Comparison of ENCODE assay signal across 17 cellular contexts in the genomic region with DNA sequence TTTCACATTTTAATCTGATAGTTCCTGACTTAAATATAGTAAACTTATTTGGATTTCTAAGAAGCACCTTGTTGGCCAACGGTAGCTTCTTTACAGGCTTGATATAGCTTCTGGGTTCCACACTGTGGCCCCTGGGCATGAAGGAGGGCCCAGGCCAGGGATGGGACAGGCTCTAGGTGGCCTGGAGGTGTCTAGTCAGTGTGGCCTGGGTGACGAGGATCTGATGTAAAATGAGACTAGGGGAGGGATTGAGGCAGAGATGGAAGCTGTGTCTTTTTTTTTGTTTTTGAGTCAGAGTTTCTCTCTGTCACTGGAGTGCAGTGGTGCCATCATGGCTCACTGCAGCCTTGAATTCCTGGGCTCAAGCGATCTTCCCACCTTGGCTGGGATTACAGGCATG.
DNase-seq lines count a peak whose midpoint lies in the region; ATAC-seq, FAIRE-seq and TF ChIP-seq lines count a peak whose summit lies in the region.
"Had no signal": no experiment of that assay in that cellular context is flagged by ENCODE, and none has a peak within 500 bp of the region (broad histone marks: within the 10 kb centered on the region; RNA-seq: fewer than 3 reads in every experiment).

No MANE protein-coding gene starts in this region.

- RAD21 ChIA-PET in GM12878 (lab: Charles Lee; ENCODE audit: unreplicated experiment): no interaction called here

- no peaks in the 10 kb centered on the region; a peak in 1 of 4 replicates for H3K36me3 ChIP-seq in GM12878 (ENCODE audit: control insufficient read depth in 2 of 2, insufficient read depth in 2 of 2, low read length in 1 of 2)
- no peaks in the 10 kb centered on the region for H3K36me3 ChIP-seq in sigmoid colon
- H3K36me3 ChIP-seq in adrenal gland (replicated peaks in 1 of 2): no peaks in the 10 kb centered on the region
- H3K36me3 ChIP-seq: BE2C had no signal

- H3K4me1 ChIP-seq in GM12878 (ENCODE audit: control insufficient read depth, insufficient read depth, low read length) (peaks cover 30% of the 10 kb centered on the region), sigmoid colon (no peaks in the 10 kb centered on the region), adrenal gland (replicated peaks in 1 of 2) (no peaks in the 10 kb centered on the region)
- H3K4me1 ChIP-seq: BE2C had no signal

- H3K4me3 Mint-ChIP-seq in activated T-cell treated with anti-CD3 and anti-CD28 coated beads, Interleukin-2, amount 50 U/mL, for 72 hours: no peak overlapping the region
- H3K4me3 Mint-ChIP-seq in activated T-cell treated with anti-CD3 and anti-CD28 coated beads, Interleukin-2, amount 50 U/mL, for 4 hours: no peak overlapping the region
- H3K4me3 Mint-ChIP-seq: CD4-positive, alpha-beta memory T cell; H9 had no signal

- BruUV-seq in GM12878 (replicated peaks; lab: Mats Ljungman, UMichigan): no TSS peak

- no peak overlapping the region for H2AFZ ChIP-seq in GM12878 (ENCODE audit: control insufficient read depth, low read depth, low read length)

- H3K27me3 ChIP-seq in GM12878 (replicated peaks in 1 of 2; ENCODE audit: control insufficient read depth in 2 of 2, insufficient read depth in 2 of 2, low read length in 1 of 2): no peaks in the 10 kb centered on the region
- H3K27me3 ChIP-seq in sigmoid colon: no peaks in the 10 kb centered on the region
- peaks cover 3% of the 10 kb centered on the region for H3K27me3 ChIP-seq in adrenal gland
- H3K27me3 ChIP-seq: BE2C had no signal

- 13% methylated on average over 3 of the region's 3 CpGs for WGBS in GM12878 (ENCODE audit: insufficient coverage, insufficient replicate concordance, low lambda C conversion rate, missing lambda C conversion rate)
- 82 to 88% methylated on average over 3 of the region's 3 CpGs for WGBS in sigmoid colon, 2 donors
- 67 to 86% (median 82%) methylated on average over 3 of the region's 3 CpGs for WGBS in adrenal gland, 4 donors

- no peak overlapping the region for H3K9ac ChIP-seq in GM12878 (ENCODE audit: control insufficient read depth, insufficient read depth, low read length)

- TF ChIP-seq CTCF in GM12878 (IDR thresholded peaks at IDR 0.05 in 2 of 3, conservative IDR thresholded peaks at IDR 0.05 in 1 of 3; ENCODE audit: control insufficient read depth in 2 of 3, extremely low read depth in 1 of 3, insufficient read depth in 1 of 3, low read depth in 3 of 3, low read length in 3 of 3): no peak
- TF ChIP-seq CTCF in sigmoid colon (IDR thresholded peaks at IDR 0.05): no peak
- TF ChIP-seq CTCF in adrenal gland (IDR thresholded peaks at IDR 0.05): no peak

- intact Hi-C loops in GM12878 (cut with micrococcal nuclease; ENCODE audit: unreplicated experiment): no loop called here
- intact Hi-C loops in sigmoid colon (cut with DNase I): no loop called here
- intact Hi-C loops in adrenal gland (cut with DNase I): no loop called here

- H3K9me3 Mint-ChIP-seq in activated T-cell treated with anti-CD3 and anti-CD28 coated beads, Interleukin-2, amount 50 U/mL, for 72 hours: no peaks in the 10 kb centered on the region
- no peaks in the 10 kb centered on the region for H3K9me3 Mint-ChIP-seq in activated T-cell treated with anti-CD3 and anti-CD28 coated beads, Interleukin-2, amount 50 U/mL, for 4 hours
- H3K9me3 Mint-ChIP-seq: CD4-positive, alpha-beta memory T cell; H9 had no signal

- H3K79me2 ChIP-seq in GM12878 (ENCODE audit: control insufficient read depth, insufficient read depth, low read length): peaks cover 9% of the 10 kb centered on the region

- no peak for TF ChIP-seq RAD21 in GM12878 (IDR thresholded peaks at IDR 0.05; ENCODE audit: insufficient read depth, low read depth, low read length)

- ATAC-seq in activated T-cell treated with anti-CD3 and anti-CD28 coated beads, Interleukin-2, amount 50 U/mL, for 72 hours (replicated peaks in 1 of 2): peak; percentile 51 to 86
- no peak for ATAC-seq in activated T-cell treated with anti-CD3 and anti-CD28 coated beads, Interleukin-2, amount 50 U/mL, for 4 hours
- peak; percentile 52 for ATAC-seq in GM12878
- ATAC-seq in HG02678 (IDR thresholded peaks at IDR 0.05; ENCODE audit: unreplicated experiment): no peak

- no peaks in the 10 kb centered on the region; the same call in 1 of the 2 replicates for H4K20me1 ChIP-seq in GM12878 (ENCODE audit: control insufficient read depth, insufficient read depth)

- TF ChIP-seq EP300 in GM12878 (IDR thresholded peaks at IDR 0.05; ENCODE audit: borderline replicate concordance in 1 of 2, control insufficient read depth in 1 of 2, low read depth in 2 of 2, low read length in 2 of 2) (no peak), sigmoid colon (IDR thresholded peaks at IDR 0.05) (no peak)

- DNase-seq in activated T-cell treated with anti-CD3 and anti-CD28 coated beads, Interleukin-2, amount 50 U/mL, for 72 hours: no peak
- no peak for DNase-seq in activated T-cell treated with anti-CD3 and anti-CD28 coated beads, Interleukin-2, amount 50 U/mL, for 4 hours
- DNase-seq in GM12891 (ENCODE audit: insufficient read length, low spot score) (no peak), GM12878 (ENCODE audit: low read depth, low spot score) (no peak), sigmoid colon (peak; percentile 27), adrenal gland (no peak), NCI-H1048 (lab: John Stamatoyannopoulos, UW) (no peak)
- DNase-seq: BE2C; CD4-positive, alpha-beta memory T cell; DMS79; GOT3; H9 had no signal

- no peak overlapping the region for H3K4me2 ChIP-seq in GM12878 (ENCODE audit: control insufficient read depth, insufficient read depth)

- no peaks in the 10 kb centered on the region; the same call in 2 of the 3 replicates for H3K9me3 ChIP-seq in GM12878 (replicated peaks; ENCODE audit: control insufficient read depth, insufficient read depth, low read length)
- H3K9me3 ChIP-seq in sigmoid colon: no peaks in the 10 kb centered on the region
- no peaks in the 10 kb centered on the region for H3K9me3 ChIP-seq in adrenal gland (replicated peaks in 1 of 3)
- H3K9me3 ChIP-seq: BE2C had no signal

- POLR2A ChIA-PET in GM12878 (lab: Charles Lee): no interaction called here

- no peak overlapping the region for H3K4me3 ChIP-seq in GM12878
- H3K4me3 ChIP-seq in sigmoid colon: no peak overlapping the region
- H3K4me3 ChIP-seq in adrenal gland: no peak overlapping the region

- in situ Hi-C loops in GM12878 (cut with MboI): no loop called here

- CTCF ChIA-PET in GM12878 (lab: Yijun Ruan, JAX): interaction anchor here (3.4 to 3.9 kb wide), 2 partner anchors 220 to 222 kb away, joined by 11 to 19 read pairs; no protein-coding TSS in a partner anchor

- peak overlapping the region; percentile 5; the same call in 1 of the 2 replicates for H3K27ac ChIP-seq in GM12878 (ENCODE audit: control insufficient read depth, insufficient read depth)
- no peak overlapping the region for H3K27ac ChIP-seq in sigmoid colon
- H3K27ac ChIP-seq in adrenal gland: no peak overlapping the region
- H3K27ac ChIP-seq: C4-2B, HL-60 had no signal

- FAIRE-seq in GM12891 (lab: Jason Lieb, UNC): peak; percentile 5
- no peak for FAIRE-seq in GM12878 (lab: Jason Lieb, UNC)
- FAIRE-seq: A204.1, GM12892 had no signal

- TF ChIP-seq POLR2A in GM12891 (IDR thresholded peaks at IDR 0.05; ENCODE audit: low read depth, low read length) (no peak), GM12878 (IDR thresholded peaks at IDR 0.05; ENCODE audit: low read depth, low read length) (no peak), sigmoid colon (IDR thresholded peaks at IDR 0.05) (no peak), adrenal gland (IDR thresholded peaks at IDR 0.05) (no peak)

- H3K27ac Mint-ChIP-seq in activated T-cell treated with anti-CD3 and anti-CD28 coated beads, Interleukin-2, amount 50 U/mL, for 72 hours: no peak overlapping the region

- H3K36me3 Mint-ChIP-seq in activated T-cell treated with anti-CD3 and anti-CD28 coated beads, Interleukin-2, amount 50 U/mL, for 72 hours (ENCODE audit: insufficient read depth in 2 of 2): peaks cover 0 to 3% of the 10 kb centered on the region in 2 donors
- H3K36me3 Mint-ChIP-seq in activated T-cell treated with anti-CD3 and anti-CD28 coated beads, Interleukin-2, amount 50 U/mL, for 4 hours (ENCODE audit: insufficient read depth): peaks cover 16% of the 10 kb centered on the region

- H3K4me1 Mint-ChIP-seq in activated T-cell treated with anti-CD3 and anti-CD28 coated beads, Interleukin-2, amount 50 U/mL, for 72 hours (ENCODE audit: low read depth): peaks cover 23% of the 10 kb centered on the region
- peaks cover 27% of the 10 kb centered on the region for H3K4me1 Mint-ChIP-seq in activated T-cell treated with anti-CD3 and anti-CD28 coated beads, Interleukin-2, amount 50 U/mL, for 4 hours (ENCODE audit: low read depth)

- H3K27me3 Mint-ChIP-seq in activated T-cell treated with anti-CD3 and anti-CD28 coated beads, Interleukin-2, amount 50 U/mL, for 72 hours (ENCODE audit: low read depth): no peaks in the 10 kb centered on the region
- H3K27me3 Mint-ChIP-seq in activated T-cell treated with anti-CD3 and anti-CD28 coated beads, Interleukin-2, amount 50 U/mL, for 4 hours (ENCODE audit: low read depth): no peaks in the 10 kb centered on the region
- H3K27me3 Mint-ChIP-seq: CD4-positive, alpha-beta memory T cell had no signal

- SMC1A ChIA-PET in GM12878 (lab: Charles Lee; ENCODE audit: uncharacterized antibody, unreplicated experiment): interaction anchor here (0.8 to 1.6 kb wide), 2 partner anchors 14 to 219 kb away, joined by 3 to 6 read pairs; no protein-coding TSS in a partner anchor

TF ChIP-seq in GM12891, 5 proteins besides CTCF, POLR2A, EP300 and RAD21:
- TF ChIP-seq PAX5 (IDR thresholded peaks at IDR 0.05; ENCODE audit: insufficient read depth, low read length, severe bottlenecking) (no peak), TAF1 (IDR thresholded peaks at IDR 0.05; ENCODE audit: low read depth, low read length) (no peak), POLR2AphosphoS5 (IDR thresholded peaks at IDR 0.05; ENCODE audit: low read depth, low read length) (no peak), POU2F2 (IDR thresholded peaks at IDR 0.05; ENCODE audit: low read depth, low read length) (no peak), SPI1 (IDR thresholded peaks at IDR 0.05; ENCODE audit: low read depth, low read length) (no peak)

TF ChIP-seq in GM12878, 131 proteins besides CTCF, POLR2A, EP300 and RAD21:
- no peak for TF ChIP-seq ZNF24 (IDR thresholded peaks at IDR 0.05)
- TF ChIP-seq CREM (IDR thresholded peaks at IDR 0.05; ENCODE audit: low read depth): 0 out of 2 replicates have a peak, but pooled peaks have one; percentile 19
- TF ChIP-seq CREB1 (IDR thresholded peaks at IDR 0.05; ENCODE audit: low read depth): peak; percentile 55

Comparison
In these comparisons a context has a peak if more than half of its experiments do, and no peak if none do; other contexts are left out.
1. ATAC-seq: peak in activated T-cell treated with anti-CD3 and anti-CD28 coated beads, Interleukin-2, amount 50 U/mL, for 72 hours (2 of 2) and GM12878 (single experiment); none in activated T-cell treated with anti-CD3 and anti-CD28 coated beads, Interleukin-2, amount 50 U/mL, for 4 hours (0 of 2) and HG02678 (single experiment).